In genomic region chr20:3106658-3107463, GRCh38 we compare ENCODE assay signal across 18 cellular contexts. TPM values are rescaled to one million over a fixed set of nuclear protein-coding genes. Genes with fewer than 3 reads are reported as not detected.
A peak's percentile ranks its signal among the peaks of the same experiment; 100 is the strongest.
DNase-seq lines count a peak whose midpoint lies in the region; FAIRE-seq and TF ChIP-seq lines count a peak whose summit lies in the region.
"Had no signal": no experiment of that assay in that cellular context is flagged by ENCODE, and none has a peak within 500 bp of the region (broad histone marks: within the 10 kb centered on the region; RNA-seq: fewer than 3 reads in every experiment).

No MANE protein-coding gene starts in this region.

- no peaks in the 10 kb centered on the region for H3K79me2 ChIP-seq in H9 (ENCODE audit: insufficient read depth, low read length)

- H2BK12ac ChIP-seq in H9 (ENCODE audit: insufficient read length, low read depth, low read length) = no peak overlapping the region

- peaks cover 0 to 14% of the 10 kb centered on the region in 2 donors for H3K36me3 ChIP-seq in vagina
- H3K36me3 ChIP-seq: WERI-Rb-1 had no signal

- H4K20me1 ChIP-seq in H9 (ENCODE audit: control insufficient read depth, insufficient read depth, insufficient read length) = no peaks in the 10 kb centered on the region

- no peak overlapping the region for H3K27ac ChIP-seq in H9 (ENCODE audit: insufficient read length, low read depth, low read length)
- no peak overlapping the region for H3K27ac ChIP-seq in vagina
- H3K27ac ChIP-seq: Peyer's patch, WERI-Rb-1 had no signal

- intact Hi-C loops in vagina (cut with DNase I) = no loop called here

- H2BK5ac ChIP-seq in H9 (ENCODE audit: insufficient read length, low read length) = no peak overlapping the region

- H3K4me3 ChIP-seq in vagina = no peak overlapping the region
- H3K4me3 ChIP-seq: HAP-1, Peyer's patch had no signal

- H3K4me1 ChIP-seq in H9 (ENCODE audit: insufficient read depth, low read length) = no peaks in the 10 kb centered on the region
- H3K4me1 ChIP-seq in vagina = no peaks in the 10 kb centered on the region
- H3K4me1 ChIP-seq: Peyer's patch had no signal

- no peaks in the 10 kb centered on the region; the same call in 1 of the 2 replicates for H3K27me3 Mint-ChIP-seq in H9 (ENCODE audit: low read depth)
- H3K27me3 Mint-ChIP-seq: stimulated activated naive CD8-positive, alpha-beta T cell treated with anti-CD3 and anti-CD28 coated beads, Interleukin-15, Interleukin-2, amounts not matched to agents 100 ng/mL and 50 ng/mL, for 24 hours had no signal

- H3T11ph ChIP-seq in H9 (ENCODE audit: low read length) = no peak overlapping the region

- peaks cover 16 to 19% of the 10 kb centered on the region in 2 experiments for H3K4me1 Mint-ChIP-seq in H9

- H2BK120ac ChIP-seq in H9 (ENCODE audit: low read depth, low read length, poor library complexity, severe bottlenecking) = no peak overlapping the region

- H3K23ac ChIP-seq in H9 (ENCODE audit: insufficient read length, low read depth, low read length) = no peak overlapping the region

- H3K4me3 Mint-ChIP-seq in H9 = no peak overlapping the region
- H3K4me3 Mint-ChIP-seq: stimulated activated naive CD8-positive, alpha-beta T cell treated with anti-CD3 and anti-CD28 coated beads, Interleukin-15, Interleukin-2, amounts not matched to agents 100 ng/mL and 50 ng/mL, for 24 hours had no signal

- H3K27ac Mint-ChIP-seq in H9 = peak overlapping the region in 2 of 3 experiments; percentile 67 to 94; a peak in 5 of 7 replicates
- H3K27ac Mint-ChIP-seq: stimulated activated naive CD8-positive, alpha-beta T cell treated with anti-CD3 and anti-CD28 coated beads, Interleukin-15, Interleukin-2, amounts not matched to agents 100 ng/mL and 50 ng/mL, for 24 hours had no signal

- H3K9ac ChIP-seq in H9 (ENCODE audit: extremely low read depth, insufficient read length, low read length) = no peak overlapping the region

- no peak overlapping the region for H4K8ac ChIP-seq in H9 (replicated peaks; ENCODE audit: insufficient read length, low read depth, low read length)

- no peak for FAIRE-seq in GM12891 (lab: Jason Lieb, UNC)
- FAIRE-seq: urothelium cell line had no signal

- WGBS in H9 (ENCODE audit: extremely low coverage, insufficient read length, low lambda C conversion rate) = no CpG with 5 or more reads among the region's 14 CpGs

- TF ChIP-seq CTCF in H9 (conservative IDR thresholded peaks at IDR 0.05) = no peak
- no peak for TF ChIP-seq CTCF in vagina (IDR thresholded peaks at IDR 0.05)

- no peak overlapping the region for H2AFZ ChIP-seq in H9 (ENCODE audit: low read length)

- no peak overlapping the region for H2BK15ac ChIP-seq in H9 (ENCODE audit: low read depth, low read length)

- no peak overlapping the region for H3K56ac ChIP-seq in H9 (ENCODE audit: insufficient read length, low read depth, low read length)

- no peak overlapping the region for H2AK5ac ChIP-seq in H9 (ENCODE audit: insufficient read length, low read length)

- H3K27me3 ChIP-seq in H9 (ENCODE audit: insufficient read depth, low read length) (no peaks in the 10 kb centered on the region), vagina (no peaks in the 10 kb centered on the region)
- H3K27me3 ChIP-seq: Peyer's patch had no signal

- no peaks in the 10 kb centered on the region for H3K36me3 Mint-ChIP-seq in H9 (ENCODE audit: insufficient read depth in 1 of 3, low read depth in 3 of 3)

- H4K91ac ChIP-seq in H9 (ENCODE audit: insufficient read length, low read depth, low read length) = no peak overlapping the region

- no peak for TF ChIP-seq POLR2A in vagina (IDR thresholded peaks at IDR 0.05)
- no peak for TF ChIP-seq POLR2A in GM12891 (IDR thresholded peaks at IDR 0.05; ENCODE audit: low read depth, low read length)

- DNase-seq in H9 (no peak), NCI-H2081 (lab: John Stamatoyannopoulos, UW) (peak; percentile 81 to 91), UCSD-AML1 (lab: John Stamatoyannopoulos, UW; ENCODE audit: unreplicated experiment) (peak; percentile 38), myocyte (ENCODE audit: low read depth) (peak; percentile 26), vagina (ENCODE audit: extremely low spot score in 2 of 2) (no peak), putamen (ENCODE audit: low spot score) (no peak), GM12891 (ENCODE audit: insufficient read length, low spot score) (no peak)
- DNase-seq: cortex of kidney, NCI-H524 treated with DMSO at 0.1 percent for 48 hours, Peyer's patch, SW 1271, WERI-Rb-1 had no signal

- no peak overlapping the region for H3K18ac ChIP-seq in H9 (ENCODE audit: insufficient read length, low read depth, low read length)

- no peak overlapping the region for H3K4ac ChIP-seq in H9 (ENCODE audit: low read depth, low read length)

- H3K14ac ChIP-seq in H9 (ENCODE audit: insufficient read depth, low read length) = no peak overlapping the region

- H3K9me3 Mint-ChIP-seq in H9 = no peaks in the 10 kb centered on the region
- H3K9me3 Mint-ChIP-seq: stimulated activated naive CD8-positive, alpha-beta T cell treated with anti-CD3 and anti-CD28 coated beads, Interleukin-15, Interleukin-2, amounts not matched to agents 100 ng/mL and 50 ng/mL, for 24 hours had no signal

- no peak overlapping the region for H4K5ac ChIP-seq in H9 (ENCODE audit: insufficient read length, low read depth, low read length)

- H3K4me2 ChIP-seq in H9 (ENCODE audit: insufficient read depth, insufficient read length, low read length) = no peak overlapping the region

- H2BK20ac ChIP-seq in H9 (ENCODE audit: low read depth, low read length, poor library complexity, severe bottlenecking) = no peak overlapping the region

- H3K79me1 ChIP-seq in H9 (ENCODE audit: insufficient read depth, low read depth, low read length, poor library complexity, severe bottlenecking) = no peaks in the 10 kb centered on the region

- H3K23me2 ChIP-seq in H9 (ENCODE audit: insufficient read length, low read depth, low read length, poor library complexity, severe bottlenecking) = no peaks in the 10 kb centered on the region

- no peaks in the 10 kb centered on the region for H3K9me3 ChIP-seq in H9 (ENCODE audit: control insufficient read depth, low read depth, low read length)
- no peaks in the 10 kb centered on the region for H3K9me3 ChIP-seq in vagina
- H3K9me3 ChIP-seq: HAP-1, Peyer's patch had no signal

TF ChIP-seq in GM12891, 5 proteins besides CTCF, POLR2A, EP300 and RAD21:
- TF ChIP-seq SPI1 (IDR thresholded peaks at IDR 0.05; ENCODE audit: low read depth, low read length) = no peak
- TF ChIP-seq TAF1 (IDR thresholded peaks at IDR 0.05; ENCODE audit: low read depth, low read length) = no peak
- no peak for TF ChIP-seq POU2F2 (IDR thresholded peaks at IDR 0.05; ENCODE audit: low read depth, low read length)
- TF ChIP-seq POLR2AphosphoS5 (IDR thresholded peaks at IDR 0.05; ENCODE audit: low read depth, low read length) = no peak
- no peak for TF ChIP-seq PAX5 (IDR thresholded peaks at IDR 0.05; ENCODE audit: insufficient read depth, low read length, severe bottlenecking)

RNA-seq across cellular contexts. Expression of gene AVP, which starts 22.3 kb away (rescaled TPM):
- total RNA-seq in H9 (2021) = not detected in 2 replicates
- not detected in 2 replicates for total RNA-seq in myocyte
- polyA plus RNA-seq in myocyte (2012) = not detected
- total RNA-seq in vagina = not detected
- not detected for polyA plus RNA-seq in GM12891 (2012; ENCODE audit: low read depth, missing spikeins)
- total RNA-seq: activated CD8-positive, alpha-beta memory T cell treated with anti-CD3 and anti-CD28 coated beads for 36 hours; esophagus mucosa; LHCN-M2 had no signal

RNA-seq across cellular contexts. Expression of gene OXT, which starts 35.4 kb away (rescaled TPM):
- 0.64 TPM in 1 of 2 replicates, not detected in the other for total RNA-seq in H9 (2021)
- not detected in 2 replicates for total RNA-seq in myocyte
- polyA plus RNA-seq in myocyte (2012) = not detected
- total RNA-seq in vagina = not detected
- polyA plus RNA-seq in GM12891 (2012; ENCODE audit: low read depth, missing spikeins) = not detected
- total RNA-seq: esophagus mucosa, LHCN-M2 had no signal

RNA-seq across cellular contexts. Expression of gene FASTKD5, which starts 52.8 kb away (rescaled TPM):
- total RNA-seq in H9 (2021) (25.0 and 27.1 TPM in 2 replicates), myocyte (24.6 and 26.5 TPM in 2 replicates), vagina (10.3 TPM)
- polyA plus RNA-seq in myocyte (2012) = 11.8 TPM
- 18.1 TPM for polyA plus RNA-seq in GM12891 (2012; ENCODE audit: low read depth, missing spikeins)

RNA-seq across cellular contexts. Expression of gene UBOX5, which starts 52.8 kb away (rescaled TPM):
- total RNA-seq in H9 (2021) (4.5 and 4.6 TPM in 2 replicates), myocyte (5.2 and 6.1 TPM in 2 replicates), vagina (7.6 TPM)
- 4.4 TPM for polyA plus RNA-seq in myocyte (2012)
- 3.1 TPM for polyA plus RNA-seq in GM12891 (2012; ENCODE audit: low read depth, missing spikeins)

Comparison
In these comparisons a context has a peak if more than half of its experiments do, and no peak if none do; other contexts are left out.
1. DNase-seq: peak in NCI-H2081 (2 of 2), UCSD-AML1 (single experiment) and myocyte (single experiment); none in H9 (single experiment), vagina (0 of 2), putamen (single experiment) and GM12891 (single experiment).